ENCODE assay signal across 1 cellular context in genomic region chr19:46141421-46141820, GRCh38.
TF ChIP-seq lines count a peak whose summit lies in the region.

No MANE protein-coding gene starts in this region.

TF ChIP-seq in WTC11, 78 proteins besides CTCF, POLR2A, EP300 and RAD21 (continued from another document):
- TF ChIP-seq ERG (CRISPR knock-in tag; IDR thresholded peaks at IDR 0.05) (no peak), SOX15 (CRISPR knock-in tag; IDR thresholded peaks at IDR 0.05) (no peak)
